Comparison of ENCODE assay signal across 11 cellular contexts in the genomic region with DNA sequence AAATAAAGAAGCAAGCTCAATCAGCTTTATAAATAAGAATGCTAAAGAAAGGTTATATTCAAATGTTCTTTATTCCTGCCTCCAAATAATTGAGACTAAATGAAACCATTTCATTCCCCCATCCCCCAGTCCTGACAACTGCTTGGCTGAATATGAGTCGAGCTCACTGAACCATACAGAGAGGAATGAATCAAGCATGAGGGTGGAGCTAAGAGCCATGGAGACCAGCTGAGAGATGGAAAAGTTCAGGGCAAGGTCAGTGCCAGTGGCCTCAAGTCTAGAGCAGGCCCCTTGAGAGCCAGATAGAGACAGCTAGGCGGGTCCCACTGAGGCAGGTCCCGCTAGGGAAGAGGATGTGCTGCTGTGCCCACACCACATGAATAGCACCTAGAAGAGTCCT.
DNase-seq lines count a peak whose midpoint lies in the region; ATAC-seq and TF ChIP-seq lines count a peak whose summit lies in the region.
"Had no signal": no experiment of that assay in that cellular context is flagged by ENCODE, and none has a peak within 500 bp of the region (broad histone marks: within the 10 kb centered on the region; RNA-seq: fewer than 3 reads in every experiment).

No MANE protein-coding gene starts in this region.

- H3K9ac ChIP-seq in SK-N-SH = peak overlapping the region; percentile 40; the same call in 1 of the 2 replicates

- TF ChIP-seq CTCF in SK-N-SH (IDR thresholded peaks at IDR 0.05) = no peak
- no peak for TF ChIP-seq CTCF in hepatocyte (IDR thresholded peaks at IDR 0.05; ENCODE audit: poor library complexity)
- TF ChIP-seq CTCF in esophagus muscularis mucosa (IDR thresholded peaks at IDR 0.05) = no peak
- no peak for TF ChIP-seq CTCF in omental fat pad (IDR thresholded peaks at IDR 0.05)

- TF ChIP-seq EP300 in SK-N-SH (IDR thresholded peaks at IDR 0.05; ENCODE audit: borderline replicate concordance in 1 of 2, low read depth in 1 of 2, low read length in 1 of 2) (no peak), esophagus muscularis mucosa (IDR thresholded peaks at IDR 0.05) (no peak)

- no peaks in the 10 kb centered on the region for H3K79me2 ChIP-seq in SK-N-SH (ENCODE audit: insufficient read depth)
- no peaks in the 10 kb centered on the region for H3K79me2 ChIP-seq in hepatocyte

- H3K9me2 ChIP-seq in SK-N-SH (no peaks in the 10 kb centered on the region), hepatocyte (replicated peaks; ENCODE audit: insufficient read depth) (no peaks in the 10 kb centered on the region)

- intact Hi-C loops in esophagus muscularis mucosa (cut with DNase I) = no loop called here

- peak overlapping the region; percentile 31 to 58; a peak in 3 of 4 replicates for H3K27ac ChIP-seq in SK-N-SH (ENCODE audit: low read depth in 2 of 2, low read length in 1 of 2)
- H3K27ac ChIP-seq in hepatocyte = no peak overlapping the region
- no peak overlapping the region for H3K27ac ChIP-seq in esophagus muscularis mucosa (replicated peaks in 1 of 4)
- H3K27ac ChIP-seq: SJSA1 had no signal

- H3K4me3 ChIP-seq in SK-N-SH (ENCODE audit: low read depth in 2 of 2, low read length in 1 of 2) (no peak overlapping the region), hepatocyte (no peak overlapping the region), esophagus muscularis mucosa (no peak overlapping the region)
- H3K4me3 ChIP-seq: SJSA1 had no signal

- H3K4me1 ChIP-seq in SK-N-SH (ENCODE audit: control insufficient read depth in 1 of 2, insufficient read depth in 2 of 2, low read depth in 1 of 2, low read length in 1 of 2) (peaks cover 23 to 36% of the 10 kb centered on the region in 2 experiments), hepatocyte (ENCODE audit: insufficient read depth) (no peaks in the 10 kb centered on the region), esophagus muscularis mucosa (peaks cover 0 to 7% (median 0%) of the 10 kb centered on the region in 4 donors)
- H3K4me1 ChIP-seq: SJSA1 had no signal

- TF ChIP-seq POLR2A in esophagus muscularis mucosa (IDR thresholded peaks at IDR 0.05; ENCODE audit: low read depth) = no peak

- H3K4me2 ChIP-seq in SK-N-SH (peak overlapping the region; percentile 75), hepatocyte (no peak overlapping the region)

- H3K36me3 ChIP-seq in SK-N-SH (replicated peaks in 1 of 2; ENCODE audit: control insufficient read depth in 1 of 2, insufficient read depth in 2 of 2, low read length in 1 of 2) (no peaks in the 10 kb centered on the region), hepatocyte (replicated peaks; ENCODE audit: insufficient read depth, low read depth) (no peaks in the 10 kb centered on the region), esophagus muscularis mucosa (no peaks in the 10 kb centered on the region)
- H3K36me3 ChIP-seq: SJSA1 had no signal

- TF ChIP-seq RAD21 in SK-N-SH (IDR thresholded peaks at IDR 0.05; ENCODE audit: low read length) = no peak

- CTCF ChIA-PET in SK-N-SH (lab: Yijun Ruan, JAX) = interaction anchor here (0.8 to 1.8 kb wide), 3 partner anchors 11 to 415 kb away, joined by 3 to 9 read pairs (median 3); no protein-coding TSS in a partner anchor

- H3K9me3 ChIP-seq in SK-N-SH (no peaks in the 10 kb centered on the region), hepatocyte (ENCODE audit: low read depth) (no peaks in the 10 kb centered on the region), esophagus muscularis mucosa (no peaks in the 10 kb centered on the region)
- H3K9me3 ChIP-seq: SJSA1 had no signal

- WGBS in SK-N-SH (ENCODE audit: low lambda C conversion rate) = 69% methylated on average over 3 of the region's 3 CpGs
- WGBS in hepatocyte (ENCODE audit: low lambda C conversion rate, missing lambda C conversion rate) = 66% methylated on average over 3 of the region's 3 CpGs
- WGBS in esophagus muscularis mucosa = 57% methylated on average over 3 of the region's 3 CpGs

- ATAC-seq in GM19351 (IDR thresholded peaks at IDR 0.05; ENCODE audit: unreplicated experiment) = peak; percentile 81
- ATAC-seq in omental fat pad (ENCODE audit: low FRiP score) = no peak

- H3F3A ChIP-seq in SK-N-SH (replicated peaks; ENCODE audit: insufficient read depth) = peaks cover 8% of the 10 kb centered on the region

- POLR2A ChIA-PET in SK-N-SH (lab: Yijun Ruan, JAX) = no interaction called here

- H3K27me3 ChIP-seq in SK-N-SH (ENCODE audit: insufficient read depth) (no peaks in the 10 kb centered on the region), hepatocyte (no peaks in the 10 kb centered on the region), esophagus muscularis mucosa (no peaks in the 10 kb centered on the region)
- H3K27me3 ChIP-seq: SJSA1 had no signal

- no peaks in the 10 kb centered on the region for H4K20me1 ChIP-seq in SK-N-SH (ENCODE audit: insufficient read depth)
- H4K20me1 ChIP-seq in hepatocyte (ENCODE audit: insufficient read depth, poor library complexity, severe bottlenecking) = no peaks in the 10 kb centered on the region

- H2AFZ ChIP-seq in SK-N-SH (ENCODE audit: low read depth) (peak overlapping the region; percentile 67; the same call in 1 of the 2 replicates), hepatocyte (no peak overlapping the region)

- DNase-seq in AG08396 (ENCODE audit: low spot score) = peak; percentile 33
- no peak for DNase-seq in SK-N-SH
- peak; percentile 16 for DNase-seq in hepatocyte (ENCODE audit: low spot score)
- no peak for DNase-seq in GM19238 (ENCODE audit: insufficient read length, low spot score)
- DNase-seq in NCI-H1105 treated with DMSO at 0.1 percent for 48 hours (lab: John Stamatoyannopoulos, UW) = no peak
- DNase-seq in esophagus muscularis mucosa (ENCODE audit: extremely low spot score) = no peak
- no peak for DNase-seq in omental fat pad (ENCODE audit: low spot score)
- DNase-seq: CD8-positive, alpha-beta memory T cell; posterior cingulate gyrus had no signal

TF ChIP-seq in SK-N-SH, 30 proteins besides CTCF, POLR2A, EP300 and RAD21:
- peak; percentile 78; the same call in 1 of the 2 replicates for TF ChIP-seq RXRA (IDR thresholded peaks at IDR 0.05; ENCODE audit: borderline replicate concordance, low read depth)
- TF ChIP-seq, protein P1, sequence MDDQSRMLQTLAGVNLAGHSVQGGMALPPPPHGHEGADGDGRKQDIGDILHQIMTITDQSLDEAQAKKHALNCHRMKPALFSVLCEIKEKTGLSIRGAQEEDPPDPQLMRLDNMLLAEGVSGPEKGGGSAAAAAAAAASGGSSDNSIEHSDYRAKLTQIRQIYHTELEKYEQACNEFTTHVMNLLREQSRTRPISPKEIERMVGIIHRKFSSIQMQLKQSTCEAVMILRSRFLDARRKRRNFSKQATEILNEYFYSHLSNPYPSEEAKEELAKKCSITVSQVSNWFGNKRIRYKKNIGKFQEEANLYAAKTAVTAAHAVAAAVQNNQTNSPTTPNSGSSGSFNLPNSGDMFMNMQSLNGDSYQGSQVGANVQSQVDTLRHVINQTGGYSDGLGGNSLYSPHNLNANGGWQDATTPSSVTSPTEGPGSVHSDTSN (IDR thresholded peaks at IDR 0.05) = peak; percentile 27; the same call in 1 of the 2 replicates
- TF ChIP-seq TCF12 (IDR thresholded peaks at IDR 0.05) = peak; percentile 43; the same call in 1 of the 2 replicates
- no peak for TF ChIP-seq FOSL2 (IDR thresholded peaks at IDR 0.05; ENCODE audit: borderline replicate concordance, low read depth)

Comparison
In these comparisons a context has a peak if more than half of its experiments do, and no peak if none do; other contexts are left out.
1. DNase-seq: peak in AG08396 (single experiment) and hepatocyte (single experiment); none in SK-N-SH (single experiment), GM19238 (single experiment), NCI-H1105 treated with DMSO at 0.1 percent for 48 hours (single experiment), esophagus muscularis mucosa (single experiment) and omental fat pad (single experiment).
2. H3K27ac ChIP-seq: peak in SK-N-SH (2 of 2); none in hepatocyte (single experiment) and esophagus muscularis mucosa (0 of 4).